8 cellular contexts compared by ENCODE assay signal in genomic region chr2:172103471-172104292, GRCh38. TPM values are rescaled to one million over a fixed set of nuclear protein-coding genes. Genes with fewer than 3 reads are reported as not detected.
A peak's percentile ranks its signal among the peaks of the same experiment; 100 is the strongest.
DNase-seq lines count a peak whose midpoint lies in the region; ATAC-seq and TF ChIP-seq lines count a peak whose summit lies in the region.

No MANE protein-coding gene starts in this region.

- H3K9ac ChIP-seq in HUES48 (ENCODE audit: low read depth, low read length): no peak overlapping the region

- H3K79me2 ChIP-seq in PC-9 (ENCODE audit: low read depth): no peaks in the 10 kb centered on the region

- peak overlapping the region; percentile 83 for H3K4me2 ChIP-seq in PC-9

- intact Hi-C loops in Calu3 (cut with micrococcal nuclease; ENCODE audit: unreplicated experiment): loop anchor here (1.0 to 10.0 kb wide), 5 partner anchors 99 to 531 kb away; partner anchors contain the start of genes HAT1 and SLC25A12
- intact Hi-C loops in PC-9 (cut with micrococcal nuclease; ENCODE audit: unreplicated experiment): loop anchor here (1.0 to 10.0 kb wide), 12 partner anchors 123 to 1175 kb away; partner anchors contain the start of genes DCAF17, GORASP2, HAT1 and METTL8
- intact Hi-C loops in activated T-helper 2 cell treated with anti-CD3 and anti-CD28 coated beads, Interferon-gamma antibody, Interleukin-2, Interleukin-4, amounts not matched to agents 10 μg/mL and 5 μg/mL and 100 μg/mL, durations not matched to agents 14 hours and 24 hours and 36 hours (cut with micrococcal nuclease): loop anchor here (1.0 to 2.0 kb wide), 4 partner anchors 292 to 505 kb away; no protein-coding TSS in a partner anchor
- intact Hi-C loops in upper lobe of right lung (cut with DNase I): no loop called here

- H3K9me3 Mint-ChIP-seq in Calu3 (ENCODE audit: low read depth, unreplicated experiment): no peaks in the 10 kb centered on the region
- H3K9me3 Mint-ChIP-seq in activated T-helper 2 cell treated with anti-CD3 and anti-CD28 coated beads, Interferon-gamma antibody, Interleukin-2, Interleukin-4, amounts not matched to agents 10 μg/mL and 5 μg/mL and 100 μg/mL, durations not matched to agents 14 hours and 24 hours and 36 hours: no peaks in the 10 kb centered on the region

- BruUV-seq in Calu3 (replicated peaks; lab: Mats Ljungman, UMichigan) (no TSS peak), PC-9 (replicated peaks; lab: Mats Ljungman, UMichigan) (no TSS peak)

- peak; percentile 89 for TF ChIP-seq CTCF in Calu3 (IDR thresholded peaks at IDR 0.05; ENCODE audit: unreplicated experiment)
- TF ChIP-seq CTCF in PC-9 (conservative IDR thresholded peaks at IDR 0.05): peak; percentile 100
- TF ChIP-seq CTCF in upper lobe of right lung (IDR thresholded peaks at IDR 0.05): peak; percentile 87

- CTCF ChIA-PET in Calu3 (lab: Charles Lee): interaction anchor here (1.1 kb wide), 1 partner anchor 400 kb away, joined by 5 read pairs; no protein-coding TSS in a partner anchor
- CTCF ChIA-PET in PC-9 (lab: Charles Lee): interaction anchor here (0.5 to 2.6 kb wide), 11 partner anchors 10 to 931 kb away, joined by 3 to 10 read pairs (median 4); no protein-coding TSS in a partner anchor

- no peaks in the 10 kb centered on the region for H3K36me3 ChIP-seq in HUES48 (ENCODE audit: control insufficient read depth, insufficient read depth, low read length)
- H3K36me3 ChIP-seq in PC-9 (ENCODE audit: low read depth): no peaks in the 10 kb centered on the region
- H3K36me3 ChIP-seq in upper lobe of right lung: no peaks in the 10 kb centered on the region

- H3K27me3 Mint-ChIP-seq in Calu3 (ENCODE audit: unreplicated experiment): peaks cover 64% of the 10 kb centered on the region
- peaks cover 68% of the 10 kb centered on the region for H3K27me3 Mint-ChIP-seq in activated T-helper 2 cell treated with anti-CD3 and anti-CD28 coated beads, Interferon-gamma antibody, Interleukin-2, Interleukin-4, amounts not matched to agents 10 μg/mL and 5 μg/mL and 100 μg/mL, durations not matched to agents 14 hours and 24 hours and 36 hours (ENCODE audit: low read depth)

- DNase-seq in Calu3: peak; percentile 92
- DNase-seq in PC-9: peak; percentile 91 to 97
- DNase-seq in activated T-helper 2 cell treated with anti-CD3 and anti-CD28 coated beads, Interferon-gamma antibody, Interleukin-2, Interleukin-4, amounts not matched to agents 10 μg/mL and 5 μg/mL and 100 μg/mL, durations not matched to agents 14 hours and 24 hours and 36 hours (ENCODE audit: low spot score): peak; percentile 57
- DNase-seq in fibroblast of the conjunctiva (ENCODE audit: low read depth): peak; percentile 77
- peak in 41 of 56 donors; percentile 7 to 82 (median 41) for DNase-seq in nucleus accumbens (lab: John Stamatoyannopoulos, UW)
- peak; percentile 89 for DNase-seq in upper lobe of right lung

- H3K9me3 ChIP-seq in HUES48 (ENCODE audit: control insufficient read depth, insufficient read depth, low read length) (no peaks in the 10 kb centered on the region), PC-9 (ENCODE audit: insufficient read depth, low read depth) (no peaks in the 10 kb centered on the region), upper lobe of right lung (no peaks in the 10 kb centered on the region)

- H3K27me3 ChIP-seq in HUES48 (ENCODE audit: control insufficient read depth, insufficient read depth, low read length): peaks cover 98% of the 10 kb centered on the region
- H3K27me3 ChIP-seq in PC-9 (ENCODE audit: insufficient read depth, low read depth): no peaks in the 10 kb centered on the region
- H3K27me3 ChIP-seq in upper lobe of right lung: peaks cover 100% of the 10 kb centered on the region

- peaks cover 33% of the 10 kb centered on the region for H3K4me1 Mint-ChIP-seq in Calu3 (ENCODE audit: low read depth, unreplicated experiment)
- peaks cover 43% of the 10 kb centered on the region for H3K4me1 Mint-ChIP-seq in activated T-helper 2 cell treated with anti-CD3 and anti-CD28 coated beads, Interferon-gamma antibody, Interleukin-2, Interleukin-4, amounts not matched to agents 10 μg/mL and 5 μg/mL and 100 μg/mL, durations not matched to agents 14 hours and 24 hours and 36 hours (ENCODE audit: low read depth)

- peaks cover 24% of the 10 kb centered on the region for H3K36me3 Mint-ChIP-seq in Calu3 (ENCODE audit: insufficient read depth, unreplicated experiment)
- H3K36me3 Mint-ChIP-seq in activated T-helper 2 cell treated with anti-CD3 and anti-CD28 coated beads, Interferon-gamma antibody, Interleukin-2, Interleukin-4, amounts not matched to agents 10 μg/mL and 5 μg/mL and 100 μg/mL, durations not matched to agents 14 hours and 24 hours and 36 hours (ENCODE audit: low read depth): peaks cover 1% of the 10 kb centered on the region

- H3F3A ChIP-seq in PC-9 (ENCODE audit: insufficient read depth, low read depth): peaks cover 24% of the 10 kb centered on the region

- peak overlapping the region; percentile 98 for H3K4me3 Mint-ChIP-seq in Calu3 (ENCODE audit: low read depth, unreplicated experiment)
- H3K4me3 Mint-ChIP-seq in activated T-helper 2 cell treated with anti-CD3 and anti-CD28 coated beads, Interferon-gamma antibody, Interleukin-2, Interleukin-4, amounts not matched to agents 10 μg/mL and 5 μg/mL and 100 μg/mL, durations not matched to agents 14 hours and 24 hours and 36 hours (ENCODE audit: low read depth): peak overlapping the region; percentile 73

- peak; percentile 85 for ATAC-seq in upper lobe of right lung
- ATAC-seq in HG03097 (IDR thresholded peaks at IDR 0.05; ENCODE audit: low FRiP score, unreplicated experiment): no peak

- H3K4me1 ChIP-seq in HUES48 (ENCODE audit: control insufficient read depth, insufficient read depth, low read length): peaks cover 31% of the 10 kb centered on the region
- H3K4me1 ChIP-seq in PC-9 (replicated peaks; ENCODE audit: insufficient read depth): peaks cover 24% of the 10 kb centered on the region
- peaks cover 47% of the 10 kb centered on the region for H3K4me1 ChIP-seq in upper lobe of right lung

- H4K20me1 ChIP-seq in PC-9 (ENCODE audit: insufficient read depth): no peaks in the 10 kb centered on the region

- H3K27ac Mint-ChIP-seq in Calu3 (ENCODE audit: unreplicated experiment): peak overlapping the region; percentile 38
- peak overlapping the region; percentile 36 for H3K27ac Mint-ChIP-seq in activated T-helper 2 cell treated with anti-CD3 and anti-CD28 coated beads, Interferon-gamma antibody, Interleukin-2, Interleukin-4, amounts not matched to agents 10 μg/mL and 5 μg/mL and 100 μg/mL, durations not matched to agents 14 hours and 24 hours and 36 hours

- no peaks in the 10 kb centered on the region for H3K9me2 ChIP-seq in PC-9 (ENCODE audit: insufficient read depth)

- peak overlapping the region; percentile 97 for H2AFZ ChIP-seq in PC-9

- H3K27ac ChIP-seq in HUES48 (ENCODE audit: low read depth, low read length) (no peak overlapping the region), PC-9 (no peak overlapping the region), upper lobe of right lung (no peak overlapping the region)

- POLR2A ChIA-PET in PC-9 (lab: Charles Lee; ENCODE audit: unreplicated experiment): no interaction called here

- 0 out of 2 replicates have a peak overlapping the region, but pooled peaks have one; percentile 46 for H3K4me3 ChIP-seq in HUES48 (ENCODE audit: low read depth, low read length)
- peak overlapping the region; percentile 73 for H3K4me3 ChIP-seq in PC-9
- H3K4me3 ChIP-seq in upper lobe of right lung: no peak overlapping the region

RNA-seq across cellular contexts. Expression of gene DLX2, which starts 1.0 kb away (rescaled TPM):
- total RNA-seq in Calu3 (2022) (not detected in 2 replicates), PC-9 (2021) (0.65 and 0.76 TPM in 2 replicates), upper lobe of right lung (not detected)
- total RNA-seq in activated T-helper 2 cell treated with anti-CD3 and anti-CD28 coated beads, Interferon-gamma antibody, Interleukin-2, Interleukin-4, amounts not matched to agents 10 μg/mL and 5 μg/mL and 100 μg/mL, durations not matched to agents 14 hours and 24 hours and 36 hours: 0.14 TPM in 1 of 2 replicates, not detected in the other

RNA-seq across cellular contexts. Expression of gene DLX1, which starts 18.4 kb away (rescaled TPM):
- total RNA-seq in Calu3 (2022) (not detected in 2 replicates), PC-9 (2021) (0.87 TPM in 1 of 2 replicates, not detected in the other), upper lobe of right lung (not detected)
- total RNA-seq in activated T-helper 2 cell treated with anti-CD3 and anti-CD28 coated beads, Interferon-gamma antibody, Interleukin-2, Interleukin-4, amounts not matched to agents 10 μg/mL and 5 μg/mL and 100 μg/mL, durations not matched to agents 14 hours and 24 hours and 36 hours: 0.09 TPM in 1 of 2 replicates, not detected in the other

Comparison
In these comparisons a context has a peak if more than half of its experiments do, and no peak if none do; other contexts are left out.
1. DNase-seq: peak in every context shown above with its lines; median percentile 94 in PC-9; 92 in Calu3; 89 in upper lobe of right lung; 77 in fibroblast of the conjunctiva; 57 in activated T-helper 2 cell treated with anti-CD3 and anti-CD28 coated beads, Interferon-gamma antibody, Interleukin-2, Interleukin-4, amounts not matched to agents 10 μg/mL and 5 μg/mL and 100 μg/mL, durations not matched to agents 14 hours and 24 hours and 36 hours; 41 in nucleus accumbens.